In the genomic region with DNA sequence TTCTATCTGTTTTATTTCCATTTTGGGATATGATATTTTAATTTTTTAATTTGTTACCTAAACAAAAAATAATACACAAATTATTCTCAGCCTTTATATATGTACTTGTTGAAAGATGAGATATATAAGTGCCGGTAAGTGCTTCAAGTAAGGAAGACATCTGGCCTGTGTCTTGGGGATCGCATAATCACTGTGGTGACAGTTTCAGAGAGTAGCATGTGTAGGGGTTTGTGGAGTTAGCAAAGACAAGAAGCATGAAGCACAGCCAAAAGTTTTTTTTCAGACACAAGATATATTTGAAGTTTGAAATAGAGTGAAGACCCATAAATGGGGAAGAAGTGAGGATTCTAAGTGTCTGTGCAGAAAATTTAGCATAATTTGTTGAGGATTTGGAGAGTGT, we compare ENCODE assay signal across 21 cellular contexts.
DNase-seq lines count a peak whose midpoint lies in the region; ATAC-seq and TF ChIP-seq lines count a peak whose summit lies in the region.
"Had no signal": no experiment of that assay in that cellular context is flagged by ENCODE, and none has a peak within 500 bp of the region (broad histone marks: within the 10 kb centered on the region; RNA-seq: fewer than 3 reads in every experiment).

No MANE protein-coding gene starts in this region.

- no peaks in the 10 kb centered on the region for H3K36me3 ChIP-seq in cardiac muscle cell
- H3K36me3 ChIP-seq: BLaER1, HAP-1 had no signal

- no peak for TF ChIP-seq CTCF in cardiac muscle cell (IDR thresholded peaks at IDR 0.05; ENCODE audit: low read depth, low read length)
- TF ChIP-seq CTCF in nephron progenitor cell (IDR thresholded peaks at IDR 0.05): no peak

- no peaks in the 10 kb centered on the region for H3K4me1 Mint-ChIP-seq in nephron progenitor cell
- H3K4me1 Mint-ChIP-seq: B cell; CD4-positive, CD25-positive, alpha-beta regulatory T cell had no signal

- peaks cover 16% of the 10 kb centered on the region for H3K4me1 ChIP-seq in cardiac muscle cell (ENCODE audit: low read depth)
- H3K4me1 ChIP-seq: BLaER1, Caco-2, HAP-1 had no signal

- H3K27me3 Mint-ChIP-seq in nephron progenitor cell (ENCODE audit: low read depth, poor library complexity): no peaks in the 10 kb centered on the region
- H3K27me3 Mint-ChIP-seq: B cell; CD4-positive, CD25-positive, alpha-beta regulatory T cell had no signal

- no peak overlapping the region for H3K4me3 ChIP-seq in cardiac muscle cell
- no peak overlapping the region for H3K4me3 ChIP-seq in Jurkat, Clone E6-1 (ENCODE audit: low read length)
- H3K4me3 ChIP-seq: BLaER1, HAP-1 had no signal

- no peaks in the 10 kb centered on the region for H3K9me3 Mint-ChIP-seq in nephron progenitor cell

- intact Hi-C loops in Right ventricle myocardium inferior (cut with DNase I): no loop called here

- no peaks in the 10 kb centered on the region for H3K9me3 ChIP-seq in cardiac muscle cell (ENCODE audit: low read depth)
- H3K9me3 ChIP-seq: BLaER1, Caco-2, HAP-1 had no signal

- no peaks in the 10 kb centered on the region for H3K36me3 Mint-ChIP-seq in nephron progenitor cell (ENCODE audit: low read depth)
- H3K36me3 Mint-ChIP-seq: CD4-positive, CD25-positive, alpha-beta regulatory T cell; CD8-positive, alpha-beta T cell had no signal

- no peak overlapping the region for H3K4me3 Mint-ChIP-seq in nephron progenitor cell
- H3K4me3 Mint-ChIP-seq: B cell; CD4-positive, CD25-positive, alpha-beta regulatory T cell; CD8-positive, alpha-beta T cell; HFFc6 had no signal

- ATAC-seq in Right ventricle myocardium inferior (no peak), HG03378 (IDR thresholded peaks at IDR 0.05; ENCODE audit: unreplicated experiment) (no peak), GM21723 (IDR thresholded peaks at IDR 0.05; ENCODE audit: unreplicated experiment) (no peak)
- ATAC-seq: CD8-positive, alpha-beta T cell had no signal

- peak in 1 of 2 donors; percentile 63 for DNase-seq in cardiac muscle cell (ENCODE audit: low read depth in 1 of 2, low spot score in 1 of 2)
- no peak for DNase-seq in Right ventricle myocardium inferior (ENCODE audit: missing footprints)
- peak; percentile 50 for DNase-seq in Jurkat, Clone E6-1 (ENCODE audit: low read depth, low spot score)
- peak; percentile 92 for DNase-seq in SK-N-DZ (ENCODE audit: low spot score)
- no peak for DNase-seq in nephron progenitor cell
- no peak for DNase-seq in activated gamma-delta T cell (lab: John Stamatoyannopoulos, UW)
- DNase-seq: Caco-2; CD4-positive, CD25-positive, alpha-beta regulatory T cell; CD8-positive, alpha-beta T cell; DMS153; EL; GDM1; GOT3; HFFc6 had no signal

- no peaks in the 10 kb centered on the region for H3K27me3 ChIP-seq in cardiac muscle cell
- H3K27me3 ChIP-seq: BLaER1 had no signal

- H3K27ac Mint-ChIP-seq in nephron progenitor cell: peak overlapping the region; percentile 1
- H3K27ac Mint-ChIP-seq: B cell; CD4-positive, CD25-positive, alpha-beta regulatory T cell; CD8-positive, alpha-beta T cell; HFFc6 had no signal

- peak overlapping the region; percentile 69 for H3K27ac ChIP-seq in cardiac muscle cell
- H3K27ac ChIP-seq: 22Rv1, BLaER1, C4-2B had no signal

Comparison
In these comparisons a context has a peak if more than half of its experiments do, and no peak if none do; other contexts are left out.
1. DNase-seq: peak in Jurkat, Clone E6-1 (single experiment) and SK-N-DZ (single experiment); none in Right ventricle myocardium inferior (single experiment), nephron progenitor cell (single experiment) and activated gamma-delta T cell (single experiment).